In the genomic region with DNA sequence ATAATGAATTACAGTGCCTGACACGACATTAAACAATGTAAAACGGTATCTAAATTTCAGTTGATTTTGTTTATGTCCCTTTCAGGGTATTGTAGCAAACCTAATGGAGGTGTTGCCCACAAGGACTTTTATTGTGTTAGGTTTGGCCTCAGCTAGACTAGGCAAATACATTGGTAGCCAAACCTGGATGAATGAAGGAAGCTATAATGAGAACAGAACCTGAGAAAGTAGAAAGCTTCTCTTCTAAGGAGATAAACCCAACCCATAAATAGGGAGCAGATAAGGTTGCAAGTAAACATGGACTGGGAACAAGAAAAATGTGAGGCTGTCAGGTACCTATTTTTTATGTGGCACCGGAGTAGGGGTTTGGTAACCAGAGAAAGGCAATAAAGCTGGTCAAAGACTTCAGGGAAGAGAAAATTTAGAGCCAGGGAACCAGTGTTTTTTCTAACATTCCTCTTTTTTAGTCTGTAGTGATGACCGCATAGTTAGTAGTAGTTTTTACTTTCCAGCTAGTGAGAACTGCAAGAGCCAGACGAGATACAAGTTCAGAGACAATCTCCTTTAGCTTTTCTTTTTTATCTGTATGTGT, we compare ENCODE assay signal across 1 cellular context.
TF ChIP-seq lines count a peak whose summit lies in the region.

No MANE protein-coding gene starts in this region.

TF ChIP-seq in GM23338, 12 proteins besides CTCF, POLR2A, EP300 and RAD21 (continued from another document):
- no peak for TF ChIP-seq NANOG (IDR thresholded peaks at IDR 0.05; ENCODE audit: borderline replicate concordance)
- TF ChIP-seq, protein P1, sequence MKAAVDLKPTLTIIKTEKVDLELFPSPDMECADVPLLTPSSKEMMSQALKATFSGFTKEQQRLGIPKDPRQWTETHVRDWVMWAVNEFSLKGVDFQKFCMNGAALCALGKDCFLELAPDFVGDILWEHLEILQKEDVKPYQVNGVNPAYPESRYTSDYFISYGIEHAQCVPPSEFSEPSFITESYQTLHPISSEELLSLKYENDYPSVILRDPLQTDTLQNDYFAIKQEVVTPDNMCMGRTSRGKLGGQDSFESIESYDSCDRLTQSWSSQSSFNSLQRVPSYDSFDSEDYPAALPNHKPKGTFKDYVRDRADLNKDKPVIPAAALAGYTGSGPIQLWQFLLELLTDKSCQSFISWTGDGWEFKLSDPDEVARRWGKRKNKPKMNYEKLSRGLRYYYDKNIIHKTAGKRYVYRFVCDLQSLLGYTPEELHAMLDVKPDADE (IDR thresholded peaks at IDR 0.05), result no peak
